Comparison of ENCODE assay signal across 8 cellular contexts in the genomic region with DNA sequence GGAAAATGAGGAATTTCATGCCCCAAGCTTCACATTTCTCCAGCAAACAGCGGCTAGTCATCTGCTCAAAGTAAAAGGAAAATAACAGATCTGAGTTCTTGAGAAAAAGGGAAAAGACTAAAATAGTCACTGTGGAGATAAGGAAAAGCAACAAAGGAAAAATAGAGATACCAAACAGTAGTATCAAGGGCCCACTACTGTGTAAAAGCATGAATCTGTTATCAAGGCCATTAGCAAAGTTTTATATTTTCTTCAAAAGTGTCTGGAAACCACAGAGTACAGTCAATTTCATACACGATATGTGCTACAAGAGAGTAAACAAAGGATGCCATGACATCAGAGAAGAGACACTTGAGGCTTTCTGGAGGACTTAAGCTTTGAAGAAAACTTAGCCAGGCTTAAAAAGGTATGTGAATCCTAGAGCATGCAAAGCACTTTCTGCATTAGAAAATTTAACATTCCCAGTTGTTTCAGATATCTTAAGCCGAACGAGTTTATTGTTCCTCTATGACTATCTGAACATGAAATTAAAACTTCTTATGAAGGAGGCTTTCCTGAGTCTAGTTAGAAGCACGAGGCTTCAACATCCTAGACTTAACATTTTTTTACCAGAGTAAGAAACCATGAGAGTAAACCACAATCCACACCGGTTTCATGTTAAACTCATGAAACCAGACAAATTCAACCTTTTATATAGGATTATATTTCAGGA. TPM values are rescaled to one million over a fixed set of nuclear protein-coding genes. Genes with fewer than 3 reads are reported as not detected.
DNase-seq lines count a peak whose midpoint lies in the region; FAIRE-seq and TF ChIP-seq lines count a peak whose summit lies in the region.

No MANE protein-coding gene starts in this region.

- H3K27ac ChIP-seq in endothelial cell of umbilical vein (ENCODE audit: insufficient read depth, low read depth, low read length): peak overlapping the region; percentile 75

- DNase-seq in NCI-H2029 treated with DMSO at 0.1 percent for 48 hours (lab: John Stamatoyannopoulos, UW): peak; percentile 39
- no peak for DNase-seq in NCI-H2029 (lab: John Stamatoyannopoulos, UW)
- peak; percentile 6 for DNase-seq in H7
- no peak for DNase-seq in MG63
- DNase-seq in endothelial cell of umbilical vein (ENCODE audit: low read depth, low spot score): peak; percentile 75
- DNase-seq in retinal pigment epithelial cell (ENCODE audit: low read depth): no peak
- no peak for DNase-seq in ureter (ENCODE audit: low spot score)
- DNase-seq in activated effector memory CD4-positive, alpha-beta T cell treated with Interleukin-2 at 50 U/mL for 16 hours: no peak

- H3K36me3 ChIP-seq in H7 (replicated peaks; ENCODE audit: control insufficient read depth, insufficient read depth, low read length) (no peaks in the 10 kb centered on the region), MG63 (peaks cover 10% of the 10 kb centered on the region), endothelial cell of umbilical vein (ENCODE audit: control insufficient read depth in 2 of 2, extremely low read depth in 1 of 2, insufficient read depth in 2 of 2, low read length in 2 of 2) (no peaks in the 10 kb centered on the region)

- CTCF ChIA-PET in endothelial cell of umbilical vein (lab: Charles Lee): interaction anchor here (1.0 to 1.8 kb wide), 4 partner anchors 11 to 1174 kb away, joined by 3 to 4 read pairs (median 4); no protein-coding TSS in a partner anchor

- peak overlapping the region; percentile 91 for H3K9ac ChIP-seq in endothelial cell of umbilical vein (replicated peaks; ENCODE audit: extremely low read depth, insufficient read depth, low read length)

- peak overlapping the region; percentile 94 for H3K4me2 ChIP-seq in endothelial cell of umbilical vein (ENCODE audit: insufficient read depth, low read length)

- FAIRE-seq in endothelial cell of umbilical vein (lab: Jason Lieb, UNC): no peak

- TF ChIP-seq CTCF in endothelial cell of umbilical vein (IDR thresholded peaks at IDR 0.05; ENCODE audit: extremely low read depth in 1 of 2, insufficient read depth in 1 of 2, low read depth in 1 of 2, low read length in 2 of 2): no peak
- no peak for TF ChIP-seq CTCF in retinal pigment epithelial cell (conservative IDR thresholded peaks at IDR 0.05; ENCODE audit: low read depth, low read length)

- peak overlapping the region; percentile 13 for H2AFZ ChIP-seq in endothelial cell of umbilical vein (ENCODE audit: low read depth, low read length)

- intact Hi-C loops in endothelial cell of umbilical vein (cut with micrococcal nuclease): loop anchor here (1.0 kb wide), 3 partner anchors 44 to 125 kb away; partner anchors contain the start of genes PRKAA1 and RPL37

- H3K4me1 ChIP-seq in endothelial cell of umbilical vein (ENCODE audit: control insufficient read depth, extremely low read depth, insufficient read depth, low read length): peaks cover 10% of the 10 kb centered on the region

- no peaks in the 10 kb centered on the region for H4K20me1 ChIP-seq in endothelial cell of umbilical vein (replicated peaks; ENCODE audit: control insufficient read depth, extremely low read depth, insufficient read depth, low read length)

- H3K4me3 ChIP-seq in H7 (ENCODE audit: insufficient read depth, low read depth, low read length): peak overlapping the region; percentile 66; the same call in 1 of the 2 replicates
- peak overlapping the region; percentile 79 for H3K4me3 ChIP-seq in MG63
- peak overlapping the region; percentile 55 to 92 (median 86) for H3K4me3 ChIP-seq in endothelial cell of umbilical vein (replicated peaks in 1 of 3; ENCODE audit: insufficient read depth in 1 of 3, low read depth in 1 of 3, low read length in 3 of 3)
- H3K4me3 ChIP-seq in retinal pigment epithelial cell (ENCODE audit: low read length): peak overlapping the region; percentile 92

- H3K27me3 ChIP-seq in H7 (ENCODE audit: control insufficient read depth, insufficient read depth, low read length): no peaks in the 10 kb centered on the region
- H3K27me3 ChIP-seq in MG63: no peaks in the 10 kb centered on the region
- H3K27me3 ChIP-seq in endothelial cell of umbilical vein (ENCODE audit: control insufficient read depth in 2 of 2, insufficient read depth in 2 of 2, low read length in 2 of 2): no peaks in the 10 kb centered on the region

- POLR2A ChIA-PET in endothelial cell of umbilical vein (lab: Charles Lee): no interaction called here

- no peak for TF ChIP-seq POLR2A in endothelial cell of umbilical vein (IDR thresholded peaks at IDR 0.05; ENCODE audit: low read depth, low read length)

- H3K9me3 ChIP-seq in MG63 (peaks cover 9% of the 10 kb centered on the region), endothelial cell of umbilical vein (replicated peaks; ENCODE audit: control insufficient read depth, insufficient read depth, low read length) (no peaks in the 10 kb centered on the region)

- dilution Hi-C loops in endothelial cell of umbilical vein (cut with MboI; ENCODE audit: extremely low pct_ligation_motif_present, low sequenced_read_pairs): no loop called here

- TSS peak; percentile 17 for BruUV-seq in endothelial cell of umbilical vein (replicated peaks; lab: Mats Ljungman, UMichigan)

- H3K9me1 ChIP-seq in endothelial cell of umbilical vein (replicated peaks; ENCODE audit: control insufficient read depth, extremely low read depth, insufficient read depth, low read length): no peaks in the 10 kb centered on the region

- peaks cover 27% of the 10 kb centered on the region for H3K79me2 ChIP-seq in endothelial cell of umbilical vein (ENCODE audit: control insufficient read depth, insufficient read depth, low read length)

TF ChIP-seq in endothelial cell of umbilical vein, 7 proteins besides CTCF, POLR2A, EP300 and RAD21:
- TF ChIP-seq, protein P1, sequence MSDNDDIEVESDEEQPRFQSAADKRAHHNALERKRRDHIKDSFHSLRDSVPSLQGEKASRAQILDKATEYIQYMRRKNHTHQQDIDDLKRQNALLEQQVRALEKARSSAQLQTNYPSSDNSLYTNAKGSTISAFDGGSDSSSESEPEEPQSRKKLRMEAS (IDR thresholded peaks at IDR 0.05; ENCODE audit: insufficient read depth, insufficient read length): no peak
- TF ChIP-seq POLR2AphosphoS5 (IDR thresholded peaks at IDR 0.05; ENCODE audit: insufficient read depth, low read depth, low read length): no peak
- TF ChIP-seq EZH2 (IDR thresholded peaks at IDR 0.05; ENCODE audit: borderline replicate concordance, low read depth, low read length, severe bottlenecking): no peak
- TF ChIP-seq FOS (IDR thresholded peaks at IDR 0.05; ENCODE audit: borderline replicate concordance, insufficient read depth, low read length): no peak
- TF ChIP-seq GATA2 (IDR thresholded peaks at IDR 0.05; ENCODE audit: insufficient read depth, insufficient read length, low read depth, low read length): no peak
- TF ChIP-seq MYC (IDR thresholded peaks at IDR 0.05; ENCODE audit: low read depth, low read length): no peak

RNA-seq across cellular contexts. Expression of gene TTC33, which starts 1.2 kb away (rescaled TPM):
- 7.8 and 8.1 TPM in 2 replicates for total RNA-seq in H7 (2014; rRNA removed; shearing (Covaris generic))
- total RNA-seq in MG63 (2014; rRNA removed; shearing (Covaris generic); ENCODE audit: low replicate concordance): 16.3 and 33.5 TPM in 2 replicates
- total RNA-seq in endothelial cell of umbilical vein (11.7 and 14.2 TPM in 2 replicates), ureter (12.6 TPM)
- 1.4 and 2.2 TPM in 2 replicates for polyA plus RNA-seq in endothelial cell of umbilical vein
- 3.4 and 3.6 TPM in 2 replicates for polyA plus RNA-seq in endothelial cell of umbilical vein (2011; cell fraction: cytosol; rRNA removed)
- polyA plus RNA-seq in endothelial cell of umbilical vein (2011; cell fraction: nucleus; rRNA removed): 8.6 and 9.5 TPM in 2 replicates
- polyA plus RNA-seq in endothelial cell of umbilical vein (2012): 9.5 and 12.2 TPM in 2 replicates
- 3.6 and 4.6 TPM in 2 replicates for polyA minus RNA-seq in endothelial cell of umbilical vein
- polyA minus RNA-seq in endothelial cell of umbilical vein (2011; cell fraction: cytosol; rRNA and poly(A)+ RNA removed): 12.0 TPM
- polyA minus RNA-seq in endothelial cell of umbilical vein (2011; cell fraction: nucleus; rRNA and poly(A)+ RNA removed): 4.8 and 8.8 TPM in 2 replicates

RNA-seq across cellular contexts. Expression of gene PRKAA1, which starts 43.6 kb away (rescaled TPM):
- total RNA-seq in H7 (2014; rRNA removed; shearing (Covaris generic)): 30.2 and 46.5 TPM in 2 replicates
- total RNA-seq in MG63 (2014; rRNA removed; shearing (Covaris generic); ENCODE audit: low replicate concordance): 69.0 and 128 TPM in 2 replicates
- total RNA-seq in endothelial cell of umbilical vein (83.5 and 97.2 TPM in 2 replicates), ureter (114 TPM)
- 25.5 and 37.0 TPM in 2 replicates for polyA plus RNA-seq in endothelial cell of umbilical vein
- polyA plus RNA-seq in endothelial cell of umbilical vein (2011; cell fraction: cytosol; rRNA removed): 24.9 and 30.5 TPM in 2 replicates
- 163 and 208 TPM in 2 replicates for polyA plus RNA-seq in endothelial cell of umbilical vein (2011; cell fraction: nucleus; rRNA removed)
- polyA plus RNA-seq in endothelial cell of umbilical vein (2012): 45.4 and 73.0 TPM in 2 replicates
- polyA minus RNA-seq in endothelial cell of umbilical vein: 52.0 and 52.3 TPM in 2 replicates
- 48.2 TPM for polyA minus RNA-seq in endothelial cell of umbilical vein (2011; cell fraction: cytosol; rRNA and poly(A)+ RNA removed)
- 82.1 and 109 TPM in 2 replicates for polyA minus RNA-seq in endothelial cell of umbilical vein (2011; cell fraction: nucleus; rRNA and poly(A)+ RNA removed)

Comparison
In these comparisons a context has a peak if more than half of its experiments do, and no peak if none do; other contexts are left out.
1. DNase-seq: peak in NCI-H2029 treated with DMSO at 0.1 percent for 48 hours (single experiment), H7 (single experiment) and endothelial cell of umbilical vein (single experiment); none in NCI-H2029 (single experiment), MG63 (single experiment), retinal pigment epithelial cell (single experiment), ureter (single experiment) and activated effector memory CD4-positive, alpha-beta T cell treated with Interleukin-2 at 50 U/mL for 16 hours (single experiment).
2. Peak in every context shown above with its lines, with median percentiles within 50 percentile points of each other: H3K4me3 ChIP-seq.